7 cellular contexts compared by ENCODE assay signal in genomic region chr7:128032605-128033235, GRCh38. TPM values are rescaled to one million over a fixed set of nuclear protein-coding genes. Genes with fewer than 3 reads are reported as not detected.
A peak's percentile ranks its signal among the peaks of the same experiment; 100 is the strongest.
DNase-seq lines count a peak whose midpoint lies in the region; ATAC-seq lines count a peak whose summit lies in the region.

No MANE protein-coding gene starts in this region.

- ATAC-seq in stimulated activated memory B cell treated with anti-CD40 and anti-IgM and Interleukin-4, amounts not matched to agents 10 μg/mL and 1 μg/mL and 100 μg/mL, for 72 hours, result peak; percentile 38

- peak overlapping the region; percentile 50 for H3K27ac ChIP-seq in angular gyrus (ENCODE audit: low read depth, low read length)

- peaks cover 18% of the 10 kb centered on the region for H3K27me3 ChIP-seq in H7 (ENCODE audit: control insufficient read depth, insufficient read depth, low read length)

- peaks cover 20% of the 10 kb centered on the region for H3K36me3 Mint-ChIP-seq in stimulated activated memory B cell treated with anti-CD40 and anti-IgM and Interleukin-4, amounts not matched to agents 10 μg/mL and 1 μg/mL and 100 μg/mL, for 72 hours

- H3K9me3 ChIP-seq in iPS-18c (ENCODE audit: control insufficient read depth, insufficient read depth, low read length), result no peaks in the 10 kb centered on the region

- no peaks in the 10 kb centered on the region for H3K27me3 Mint-ChIP-seq in stimulated activated memory B cell treated with anti-CD40 and anti-IgM and Interleukin-4, amounts not matched to agents 10 μg/mL and 1 μg/mL and 100 μg/mL, for 72 hours

- no peaks in the 10 kb centered on the region for H3K9me3 Mint-ChIP-seq in stimulated activated memory B cell treated with anti-CD40 and anti-IgM and Interleukin-4, amounts not matched to agents 10 μg/mL and 1 μg/mL and 100 μg/mL, for 72 hours

- H3K4me3 ChIP-seq in H7 (ENCODE audit: insufficient read depth, low read depth, low read length) (peak overlapping the region; percentile 38), iPS-18c (ENCODE audit: insufficient read depth, low read depth, low read length) (peak overlapping the region; percentile 41)

- no peaks in the 10 kb centered on the region for H3K36me3 ChIP-seq in H7 (replicated peaks; ENCODE audit: control insufficient read depth, insufficient read depth, low read length)

- no peak overlapping the region for H3K27ac Mint-ChIP-seq in stimulated activated memory B cell treated with anti-CD40 and anti-IgM and Interleukin-4, amounts not matched to agents 10 μg/mL and 1 μg/mL and 100 μg/mL, for 72 hours

- DNase-seq in H7 (no peak), NCI-H510A (lab: John Stamatoyannopoulos, UW) (no peak), NCI-H2081 treated with DMSO at 0.1 percent for 48 hours (lab: John Stamatoyannopoulos, UW) (no peak), Ammon's horn (ENCODE audit: low spot score) (no peak)

- H3K4me1 Mint-ChIP-seq in stimulated activated memory B cell treated with anti-CD40 and anti-IgM and Interleukin-4, amounts not matched to agents 10 μg/mL and 1 μg/mL and 100 μg/mL, for 72 hours, result peaks cover 49% of the 10 kb centered on the region

- no peak overlapping the region for H3K4me3 Mint-ChIP-seq in stimulated activated memory B cell treated with anti-CD40 and anti-IgM and Interleukin-4, amounts not matched to agents 10 μg/mL and 1 μg/mL and 100 μg/mL, for 72 hours

RNA-seq across cellular contexts. Expression of gene LRRC4, which starts 1.5 kb away (rescaled TPM):
- total RNA-seq in H7 (2014; rRNA removed; shearing (Covaris generic)), result 5.8 and 5.9 TPM in 2 replicates
